ENCODE assay signal across 8 cellular contexts in the genomic region with DNA sequence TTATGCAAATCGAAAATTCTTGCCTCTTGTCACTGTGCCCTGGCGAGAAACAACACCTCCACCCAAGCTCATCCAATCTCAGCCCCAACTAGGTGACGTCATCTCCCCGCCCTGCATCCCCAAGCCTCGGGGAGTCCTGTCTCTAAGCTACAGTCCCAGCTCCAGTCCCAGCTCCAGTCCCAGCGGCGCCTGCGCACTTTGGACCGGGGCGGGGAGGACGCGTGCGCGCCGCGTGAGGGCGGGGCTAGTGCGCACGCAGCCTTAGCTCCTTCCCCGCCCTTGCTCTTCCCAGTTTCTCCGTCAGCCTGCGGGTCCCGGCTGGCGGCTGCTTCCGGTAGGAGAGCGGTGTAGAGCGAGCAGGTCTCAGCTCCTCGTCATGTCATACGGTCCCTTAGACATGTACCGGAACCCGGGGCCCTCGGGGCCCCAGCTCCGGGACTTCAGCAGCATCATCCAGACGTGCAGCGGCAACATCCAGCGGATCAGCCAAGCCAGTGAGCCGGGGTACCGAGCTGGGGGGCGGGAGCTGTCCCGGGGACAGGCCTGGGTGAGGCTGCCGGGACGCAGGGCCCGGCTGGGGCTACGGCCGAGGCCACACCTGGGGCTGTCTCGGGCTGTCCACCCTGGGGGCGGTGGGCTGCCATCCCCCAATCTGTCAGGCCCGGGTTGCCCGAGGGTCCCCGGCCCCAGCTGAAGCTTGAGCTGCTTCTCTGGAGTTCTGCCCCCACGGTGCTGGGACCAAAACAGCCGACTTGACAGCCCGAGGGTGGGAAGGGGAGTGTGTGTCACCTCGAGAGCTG. TPM values are rescaled to one million over a fixed set of nuclear protein-coding genes. Genes with fewer than 3 reads are reported as not detected.
DNase-seq lines count a peak whose midpoint lies in the region; ATAC-seq and TF ChIP-seq lines count a peak whose summit lies in the region.

A gene (plus strand): TSS at position 288 of the 800 bp plus-strand sequence. CDS start 89 bp downstream, at position 377.

- DNase-seq in NCI-H1436 (lab: John Stamatoyannopoulos, UW) (peak; percentile 97), T follicular helper cell (ENCODE audit: low read depth) (peak; percentile 99), adipocyte (ENCODE audit: low read depth) (peak; percentile 100), Right ventricle myocardium superior (peak; percentile 99), tibial nerve (ENCODE audit: low spot score in 2 of 2) (peak; percentile 98 to 99)

- peak; percentile 92 to 97 for TF ChIP-seq EP300 in tibial nerve (IDR thresholded peaks at IDR 0.05)

- H3K27me3 ChIP-seq in adipocyte (replicated peaks; ENCODE audit: control insufficient read depth, insufficient read depth, low read length) = no peaks in the 10 kb centered on the region
- H3K27me3 ChIP-seq in parathyroid adenoma (ENCODE audit: control insufficient read depth, insufficient read depth, low read length) = no peaks in the 10 kb centered on the region
- H3K27me3 ChIP-seq in tibial nerve = no peaks in the 10 kb centered on the region

- TF ChIP-seq CTCF in GM12875 (IDR thresholded peaks at IDR 0.05; ENCODE audit: borderline replicate concordance, insufficient read depth, low read depth, low read length) (no peak), parathyroid adenoma (IDR thresholded peaks at IDR 0.05) (no peak), tibial nerve (IDR thresholded peaks at IDR 0.05) (peak in 1 of 5 experiments; percentile 26)

- no peaks in the 10 kb centered on the region for H3K9me3 ChIP-seq in adipocyte (ENCODE audit: control insufficient read depth, low read length)
- H3K9me3 ChIP-seq in parathyroid adenoma (ENCODE audit: control insufficient read depth, low read length) = no peaks in the 10 kb centered on the region
- H3K9me3 ChIP-seq in tibial nerve = no peaks in the 10 kb centered on the region

- H3K4me3 ChIP-seq in GM12875 (ENCODE audit: low read depth, low read length) (peak within 1 kb of the TSS; percentile 99), adipocyte (ENCODE audit: low read length) (peak within 1 kb of the TSS; percentile 87), parathyroid adenoma (ENCODE audit: low read depth, low read length) (peak within 1 kb of the TSS; percentile 86), tibial nerve (peak within 1 kb of the TSS; percentile 67 to 89 (median 80))

- peaks cover 31% of the 10 kb centered on the region for H3K4me1 ChIP-seq in adipocyte (ENCODE audit: control insufficient read depth, insufficient read depth, low read length)
- no peaks in the 10 kb centered on the region for H3K4me1 ChIP-seq in parathyroid adenoma
- peaks cover 0 to 46% (median 6%) of the 10 kb centered on the region in 4 donors for H3K4me1 ChIP-seq in tibial nerve

- H3K9ac ChIP-seq in adipocyte (ENCODE audit: low read length) = peak within 1 kb of the TSS; percentile 93
- H3K9ac ChIP-seq in parathyroid adenoma = peak within 1 kb of the TSS; percentile 78

- ATAC-seq in HG02798 (IDR thresholded peaks at IDR 0.05; ENCODE audit: poor library complexity, unreplicated experiment) = peak; percentile 96
- ATAC-seq in Right ventricle myocardium superior (ENCODE audit: poor library complexity) = peak; percentile 100

- H3K27ac ChIP-seq in parathyroid adenoma (peak within 1 kb of the TSS; percentile 91), tibial nerve (peak within 1 kb of the TSS; percentile 76 to 94 (median 92))

- intact Hi-C loops in Right ventricle myocardium superior (cut with DNase I) = no loop called here

- H3K36me3 ChIP-seq in adipocyte (ENCODE audit: control insufficient read depth, insufficient read depth, low read length, severe bottlenecking) (peaks cover 11% of the 10 kb centered on the region), parathyroid adenoma (ENCODE audit: control insufficient read depth, insufficient read depth, low read length) (no peaks in the 10 kb centered on the region), tibial nerve (peaks cover 0 to 11% (median 0%) of the 10 kb centered on the region in 3 donors)

- peak within 1 kb of the TSS; percentile 91 for H3K4me2 ChIP-seq in parathyroid adenoma (ENCODE audit: low read length)

- 1% methylated on average over 34 to 36 of the region's 54 CpGs for WGBS in tibial nerve, 2 donors

- H3K79me2 ChIP-seq in parathyroid adenoma = peaks cover 8% of the 10 kb centered on the region

- TF ChIP-seq POLR2A in tibial nerve (IDR thresholded peaks at IDR 0.05) = peak; percentile 90 to 93

- H2AFZ ChIP-seq in parathyroid adenoma = peak within 1 kb of the TSS; percentile 89

RNA-seq across cellular contexts. Expression of the gene that starts here (rescaled TPM):
- total RNA-seq in Right ventricle myocardium superior = 19.0 TPM
- 10 to 100 TPM; 51.6 to 71.0 (median 66.9) TPM for total RNA-seq in tibial nerve

Comparison
In these comparisons a context has a peak if more than half of its experiments do, and no peak if none do; other contexts are left out.
1. Peak in every context shown above with its lines: DNase-seq, ATAC-seq, H3K4me3 ChIP-seq and H3K27ac ChIP-seq.